In the genomic region with DNA sequence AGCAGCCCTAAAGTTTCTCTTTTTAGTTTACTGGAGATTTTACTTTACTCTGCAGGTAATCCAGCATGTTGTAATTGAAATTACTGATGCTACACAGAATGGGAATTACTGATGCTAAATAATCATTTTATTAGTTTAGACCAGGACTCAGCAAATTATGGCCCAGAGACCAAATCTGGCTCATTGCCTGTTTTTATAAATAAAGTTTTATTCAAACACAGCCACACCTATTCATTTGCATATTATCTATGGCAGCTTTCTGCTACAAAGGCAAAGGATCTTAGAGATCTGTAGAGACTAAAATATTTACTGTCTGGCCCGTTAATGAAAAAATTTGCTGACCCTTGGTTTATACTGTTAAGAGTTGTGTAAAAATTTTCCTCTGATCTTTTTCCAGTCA, we compare ENCODE assay signal across 10 cellular contexts.
"Had no signal": no experiment of that assay in that cellular context is flagged by ENCODE, and none has a peak within 500 bp of the region (broad histone marks: within the 10 kb centered on the region; RNA-seq: fewer than 3 reads in every experiment).

No MANE protein-coding gene starts in this region.

- H2AFZ ChIP-seq: GM23248 had no signal

- H3K4me1 ChIP-seq: HAP-1 had no signal

- H3K4me2 ChIP-seq: KMS-11 had no signal

- H3K9me3 ChIP-seq: HAP-1 had no signal

- H3K9ac ChIP-seq: GM23248, KMS-11 had no signal

- H3K27ac ChIP-seq: GM23248, KMS-11 had no signal

- DNase-seq: GM23248, GOT3, H7, HFFc6, IMR-90, Karpas-422, KBM-7 had no signal

- H3K4me3 ChIP-seq: GM23248, HAP-1 had no signal

- ATAC-seq: HCT116 had no signal
